8 cellular contexts compared by ENCODE assay signal in genomic region chrX:48522291-48522690, GRCh38. TPM values are rescaled to one million over a fixed set of nuclear protein-coding genes. Genes with fewer than 3 reads are reported as not detected.
A peak's percentile ranks its signal among the peaks of the same experiment; 100 is the strongest.
DNase-seq lines count a peak whose midpoint lies in the region; ATAC-seq, FAIRE-seq and TF ChIP-seq lines count a peak whose summit lies in the region.

No MANE protein-coding gene starts in this region.

- no peaks in the 10 kb centered on the region for H3K9me3 Mint-ChIP-seq in activated naive CD4-positive, alpha-beta T cell treated with anti-CD3 and anti-CD28 coated beads for 36 hours
- H3K9me3 Mint-ChIP-seq in type B pancreatic cell, result no peaks in the 10 kb centered on the region

- BruUV-seq in GM12878 (replicated peaks; lab: Mats Ljungman, UMichigan), result no TSS peak

- peak overlapping the region; percentile 62 for H3K27ac ChIP-seq in GM12878 (ENCODE audit: control insufficient read depth, insufficient read depth)

- TF ChIP-seq POLR2A in GM12878 (IDR thresholded peaks at IDR 0.05; ENCODE audit: low read depth, low read length) (no peak), lower leg skin (IDR thresholded peaks at IDR 0.05) (no peak)

- no peak for TF ChIP-seq EP300 in GM12878 (IDR thresholded peaks at IDR 0.05; ENCODE audit: borderline replicate concordance in 1 of 2, control insufficient read depth in 1 of 2, low read depth in 2 of 2, low read length in 2 of 2)

- no peaks in the 10 kb centered on the region for H3K27me3 ChIP-seq in GM12878 (replicated peaks in 1 of 2; ENCODE audit: control insufficient read depth in 2 of 2, insufficient read depth in 2 of 2, low read length in 1 of 2)

- in situ Hi-C loops in GM12878 (cut with MboI), result no loop called here

- peak overlapping the region; percentile 70 for H3K9ac ChIP-seq in GM12878 (ENCODE audit: control insufficient read depth, insufficient read depth, low read length)

- no peak for FAIRE-seq in GM12878 (lab: Jason Lieb, UNC)

- peaks cover 26% of the 10 kb centered on the region for H3K4me1 Mint-ChIP-seq in activated naive CD4-positive, alpha-beta T cell treated with anti-CD3 and anti-CD28 coated beads for 36 hours (ENCODE audit: low read depth)
- H3K4me1 Mint-ChIP-seq in type B pancreatic cell (ENCODE audit: unreplicated experiment), result no peaks in the 10 kb centered on the region

- peaks cover 7% of the 10 kb centered on the region; the same call in 1 of the 2 replicates for H3K4me1 ChIP-seq in GM12878 (ENCODE audit: control insufficient read depth, insufficient read depth, low read length)

- no peak overlapping the region; the same call in 1 of the 2 replicates for H2AFZ ChIP-seq in GM12878 (ENCODE audit: control insufficient read depth, low read depth, low read length)

- POLR2A ChIA-PET in GM12878 (lab: Charles Lee), result interaction anchor here (0.5 to 2.4 kb wide), 7 partner anchors 14 to 940 kb away, joined by 3 to 15 read pairs (median 3); partner anchors contain the start of genes RBM3 and TBC1D25

- no peaks in the 10 kb centered on the region for H3K27me3 Mint-ChIP-seq in activated naive CD4-positive, alpha-beta T cell treated with anti-CD3 and anti-CD28 coated beads for 36 hours (ENCODE audit: low read depth)
- no peaks in the 10 kb centered on the region for H3K27me3 Mint-ChIP-seq in type B pancreatic cell

- SMC1A ChIA-PET in GM12878 (lab: Charles Lee; ENCODE audit: uncharacterized antibody, unreplicated experiment), result interaction anchor here (1.1 to 2.0 kb wide), 2 partner anchors 14 to 18 kb away, joined by 3 to 11 read pairs; partner anchors contain the start of gene TBC1D25

- no peaks in the 10 kb centered on the region; the same call in 2 of the 3 replicates for H3K9me3 ChIP-seq in GM12878 (replicated peaks; ENCODE audit: control insufficient read depth, insufficient read depth, low read length)

- H3K4me3 Mint-ChIP-seq in activated naive CD4-positive, alpha-beta T cell treated with anti-CD3 and anti-CD28 coated beads for 36 hours, result peak overlapping the region; percentile 90
- H3K4me3 Mint-ChIP-seq in type B pancreatic cell, result peak overlapping the region; percentile 92

- H3K36me3 Mint-ChIP-seq in activated naive CD4-positive, alpha-beta T cell treated with anti-CD3 and anti-CD28 coated beads for 36 hours (ENCODE audit: low read depth), result peaks cover 9% of the 10 kb centered on the region
- H3K36me3 Mint-ChIP-seq in type B pancreatic cell, result peaks cover 4% of the 10 kb centered on the region

- RAD21 ChIA-PET in GM12878 (lab: Charles Lee; ENCODE audit: unreplicated experiment), result interaction anchor here (1.0 to 1.4 kb wide), 2 partner anchors 18 to 52 kb away, joined by 3 to 5 read pairs (median 5); partner anchors contain the start of genes RBM3 and TBC1D25

- intact Hi-C loops in activated naive CD4-positive, alpha-beta T cell treated with anti-CD3 and anti-CD28 coated beads for 36 hours (cut with micrococcal nuclease), result no loop called here
- intact Hi-C loops in GM12878 (cut with micrococcal nuclease; ENCODE audit: unreplicated experiment) (no loop called here), lower leg skin (cut with DNase I; ENCODE audit: low total_unique reads) (no loop called here)

- CTCF ChIA-PET in activated naive CD4-positive, alpha-beta T cell treated with anti-CD3 and anti-CD28 coated beads for 36 hours (lab: Charles Lee), result interaction anchor here (1.0 kb wide), 1 partner anchor 49 kb away, joined by 3 read pairs; no protein-coding TSS in a partner anchor
- CTCF ChIA-PET in GM12878 (lab: Yijun Ruan, JAX), result interaction anchor here (1.5 to 3.2 kb wide), 2 partner anchors 17 to 48 kb away, joined by 3 to 14 read pairs; partner anchors contain the start of gene TBC1D25

- no peaks in the 10 kb centered on the region for H4K20me1 ChIP-seq in GM12878 (ENCODE audit: control insufficient read depth, insufficient read depth)

- H3K27ac Mint-ChIP-seq in activated naive CD4-positive, alpha-beta T cell treated with anti-CD3 and anti-CD28 coated beads for 36 hours, result peak overlapping the region; percentile 98
- H3K27ac Mint-ChIP-seq in type B pancreatic cell, result peak overlapping the region; percentile 87

- TF ChIP-seq CTCF in GM12878 (IDR thresholded peaks at IDR 0.05 in 2 of 3, conservative IDR thresholded peaks at IDR 0.05 in 1 of 3; ENCODE audit: control insufficient read depth in 2 of 3, extremely low read depth in 1 of 3, insufficient read depth in 1 of 3, low read depth in 3 of 3, low read length in 3 of 3) (no peak), lower leg skin (IDR thresholded peaks at IDR 0.05) (no peak), type B pancreatic cell (conservative IDR thresholded peaks at IDR 0.05) (no peak)

- peak overlapping the region; percentile 68 for H3K4me3 ChIP-seq in GM12878
- peak overlapping the region; percentile 30 for H3K4me3 ChIP-seq in lower leg skin (ENCODE audit: low read depth, poor library complexity, severe bottlenecking)

- H3K36me3 ChIP-seq in GM12878 (ENCODE audit: control insufficient read depth in 2 of 2, insufficient read depth in 2 of 2, low read length in 1 of 2), result peaks cover 0 to 2% of the 10 kb centered on the region in 2 experiments; a peak in 2 of 4 replicates

- peak overlapping the region; percentile 80 for H3K4me2 ChIP-seq in GM12878 (ENCODE audit: control insufficient read depth, insufficient read depth)

- 5% methylated on average over 10 of the region's 10 CpGs for WGBS in GM12878 (ENCODE audit: insufficient coverage, insufficient replicate concordance, low lambda C conversion rate, missing lambda C conversion rate)
- WGBS in lower leg skin, 2 donors, result 7 to 41% methylated on average over 5 to 10 of the region's 10 CpGs

- no peak for ATAC-seq in GM12878
- ATAC-seq in GM19023 (IDR thresholded peaks at IDR 0.05; ENCODE audit: unreplicated experiment), result no peak

- H3K79me2 ChIP-seq in GM12878 (ENCODE audit: control insufficient read depth, insufficient read depth, low read length), result peaks cover 19% of the 10 kb centered on the region

- no peak for DNase-seq in activated naive CD4-positive, alpha-beta T cell treated with anti-CD3 and anti-CD28 coated beads for 36 hours
- DNase-seq in activated naive CD4-positive, alpha-beta T cell treated with anti-CD3 and anti-CD28 coated beads, Interleukin-2, amount 50 U/mL, for 16 hours, result no peak
- no peak for DNase-seq in GM12878 (ENCODE audit: low read depth, low spot score)
- DNase-seq in lower leg skin (ENCODE audit: low spot score in 2 of 2), result no peak
- DNase-seq in type B pancreatic cell (ENCODE audit: extremely low spot score, unreplicated experiment), result no peak
- no peak for DNase-seq in SW 1271 (lab: John Stamatoyannopoulos, UW)
- no peak for DNase-seq in NCI-H1417 treated with DMSO at 0.1 percent for 48 hours (lab: John Stamatoyannopoulos, UW)

- no peak for TF ChIP-seq RAD21 in GM12878 (IDR thresholded peaks at IDR 0.05; ENCODE audit: insufficient read depth, low read depth, low read length)

RNA-seq across cellular contexts. Expression of gene EBP, which starts 0.7 kb away (rescaled TPM):
- total RNA-seq in activated naive CD4-positive, alpha-beta T cell treated with anti-CD3 and anti-CD28 coated beads for 36 hours, result 100 to 1,000 TPM; 118 to 123 TPM
- total RNA-seq in GM12878 (2013; cell fraction: nucleolus; rRNA removed), result 38.1 and 42.3 TPM in 2 replicates
- total RNA-seq in GM12878 (2014; rRNA removed), result 159 and 169 TPM in 2 replicates
- 169 and 174 TPM in 2 replicates for total RNA-seq in GM12878 (2014; rRNA removed; fragmentation: Illumina TruSeq; extraction: Trizol)
- 154 and 170 TPM in 2 replicates for total RNA-seq in GM12878 (2021)
- polyA plus RNA-seq in GM12878 (2011; ENCODE audit: low read depth), result 95.3 TPM
- polyA plus RNA-seq in GM12878 (2011; rRNA removed), result 69.5 and 125 TPM in 2 replicates
- polyA plus RNA-seq in GM12878 (2011; cell fraction: cytosol; rRNA removed), result 248 and 252 TPM in 2 replicates
- polyA plus RNA-seq in GM12878 (2011; cell fraction: nucleus; rRNA removed), result 145 and 191 TPM in 2 replicates
- 113 and 128 TPM in 2 replicates for polyA plus RNA-seq in GM12878 (2012)
- 126 and 163 TPM in 2 replicates for polyA plus RNA-seq in GM12878 (2014; fragmentation: Illumina TruSeq; extraction: Trizol)
- 100 to 1,000 TPM; 364 to 628 TPM for polyA plus RNA-seq in GM12878 (2014; fragmentation: Nextera tagmentation; extraction: Ambion mirVana)
- 183 and 185 TPM in 2 replicates for polyA plus RNA-seq in GM12878 (2014; rRNA removed)
- 100 to 1,000 TPM; 242 to 263 TPM for polyA plus RNA-seq in GM12878 (2016; fragmentation: Nextera tagmentation; extraction: Ambion mirVana)
- polyA minus RNA-seq in GM12878 (2011; rRNA and poly(A)+ RNA removed), result 180 and 246 TPM in 2 replicates
- polyA minus RNA-seq in GM12878 (2011; cell fraction: cytosol; rRNA and poly(A)+ RNA removed), result 67.8 and 83.2 TPM in 2 replicates
- polyA minus RNA-seq in GM12878 (2011; cell fraction: nucleus; rRNA and poly(A)+ RNA removed), result 26.2 and 38.9 TPM in 2 replicates
- total RNA-seq in lower leg skin, result 10 to 100 TPM; 43.5 to 87.0 (median 64.1) TPM
- total RNA-seq in type B pancreatic cell (ENCODE audit: low replicate concordance), result 79.8 and 95.9 TPM in 2 replicates

RNA-seq across cellular contexts. Expression of gene PORCN, which starts 13.5 kb away (rescaled TPM):
- 1 to 10 TPM; 5.2 to 5.6 TPM for total RNA-seq in activated naive CD4-positive, alpha-beta T cell treated with anti-CD3 and anti-CD28 coated beads for 36 hours
- 17.6 and 19.7 TPM in 2 replicates for total RNA-seq in GM12878 (2013; cell fraction: nucleolus; rRNA removed)
- total RNA-seq in GM12878 (2014; rRNA removed) (15.2 and 16.6 TPM in 2 replicates), GM12878 (2014; rRNA removed; fragmentation: Illumina TruSeq; extraction: Trizol) (5.7 and 7.9 TPM in 2 replicates), GM12878 (2021) (14.0 and 18.0 TPM in 2 replicates), lower leg skin (10 to 100 TPM; 18.6 to 32.0 (median 23.2) TPM), type B pancreatic cell (ENCODE audit: low replicate concordance) (3.6 and 10.0 TPM in 2 replicates)
- polyA plus RNA-seq in GM12878 (2011; ENCODE audit: low read depth), result 4.8 TPM
- polyA plus RNA-seq in GM12878 (2011; rRNA removed) (5.6 and 12.9 TPM in 2 replicates), GM12878 (2014; fragmentation: Illumina TruSeq; extraction: Trizol) (8.3 and 12.5 TPM in 2 replicates), GM12878 (2014; fragmentation: Nextera tagmentation; extraction: Ambion mirVana) (1 to 10 TPM in 1 of 2 experiments, under 1 TPM in 1; 0.27 to 1.4 TPM), GM12878 (2014; rRNA removed) (17.9 and 19.5 TPM in 2 replicates), GM12878 (2016; fragmentation: Nextera tagmentation; extraction: Ambion mirVana) (10 to 100 TPM; 18.2 to 21.0 TPM)
- polyA plus RNA-seq in GM12878 (2011; cell fraction: cytosol; rRNA removed), result 24.2 and 24.8 TPM in 2 replicates
- 53.9 and 63.7 TPM in 2 replicates for polyA plus RNA-seq in GM12878 (2011; cell fraction: nucleus; rRNA removed)
- polyA plus RNA-seq in GM12878 (2012), result 11.5 and 11.7 TPM in 2 replicates
- polyA minus RNA-seq in GM12878 (2011; rRNA and poly(A)+ RNA removed), result 14.8 and 21.4 TPM in 2 replicates
- polyA minus RNA-seq in GM12878 (2011; cell fraction: cytosol; rRNA and poly(A)+ RNA removed), result 3.5 and 7.5 TPM in 2 replicates
- polyA minus RNA-seq in GM12878 (2011; cell fraction: nucleus; rRNA and poly(A)+ RNA removed), result 13.5 and 19.2 TPM in 2 replicates

RNA-seq across cellular contexts. Expression of gene TBC1D25, which starts 17.2 kb away (rescaled TPM):
- total RNA-seq in activated naive CD4-positive, alpha-beta T cell treated with anti-CD3 and anti-CD28 coated beads for 36 hours, result 10 to 100 TPM; 10.6 to 11.1 TPM
- total RNA-seq in GM12878 (2013; cell fraction: nucleolus; rRNA removed), result 12.4 and 13.6 TPM in 2 replicates
- total RNA-seq in GM12878 (2014; rRNA removed) (8.0 and 8.3 TPM in 2 replicates), GM12878 (2014; rRNA removed; fragmentation: Illumina TruSeq; extraction: Trizol) (2.0 and 2.7 TPM in 2 replicates), GM12878 (2021) (17.3 and 20.6 TPM in 2 replicates), lower leg skin (10 to 100 TPM; 11.6 to 43.8 (median 16.2) TPM), type B pancreatic cell (ENCODE audit: low replicate concordance) (10.6 and 12.8 TPM in 2 replicates)
- polyA plus RNA-seq in GM12878 (2011; ENCODE audit: low read depth), result 9.3 TPM
- polyA plus RNA-seq in GM12878 (2011; rRNA removed) (3.6 and 9.6 TPM in 2 replicates), GM12878 (2014; fragmentation: Illumina TruSeq; extraction: Trizol) (7.0 and 10.4 TPM in 2 replicates), GM12878 (2014; fragmentation: Nextera tagmentation; extraction: Ambion mirVana) (1 to 10 TPM in 1 of 2 experiments, under 1 TPM in 1; 0.79 to 2.3 TPM), GM12878 (2014; rRNA removed) (13.5 and 13.8 TPM in 2 replicates), GM12878 (2016; fragmentation: Nextera tagmentation; extraction: Ambion mirVana) (10 to 100 TPM; 11.3 to 11.6 TPM)
- polyA plus RNA-seq in GM12878 (2011; cell fraction: cytosol; rRNA removed), result 14.6 and 15.2 TPM in 2 replicates
- 23.3 and 30.6 TPM in 2 replicates for polyA plus RNA-seq in GM12878 (2011; cell fraction: nucleus; rRNA removed)
- 18.8 and 19.5 TPM in 2 replicates for polyA plus RNA-seq in GM12878 (2012)
- polyA minus RNA-seq in GM12878 (2011; rRNA and poly(A)+ RNA removed), result 9.7 and 12.3 TPM in 2 replicates
- 3.1 and 5.7 TPM in 2 replicates for polyA minus RNA-seq in GM12878 (2011; cell fraction: cytosol; rRNA and poly(A)+ RNA removed)
- 4.8 and 8.2 TPM in 2 replicates for polyA minus RNA-seq in GM12878 (2011; cell fraction: nucleus; rRNA and poly(A)+ RNA removed)

RNA-seq across cellular contexts. Expression of gene FTSJ1, which starts 46.3 kb away (rescaled TPM):
- total RNA-seq in activated naive CD4-positive, alpha-beta T cell treated with anti-CD3 and anti-CD28 coated beads for 36 hours, result 10 to 100 TPM; 66.2 to 66.8 TPM
- 20.9 and 25.4 TPM in 2 replicates for total RNA-seq in GM12878 (2013; cell fraction: nucleolus; rRNA removed)
- 86.0 and 87.8 TPM in 2 replicates for total RNA-seq in GM12878 (2014; rRNA removed)
- 46.9 and 58.3 TPM in 2 replicates for total RNA-seq in GM12878 (2014; rRNA removed; fragmentation: Illumina TruSeq; extraction: Trizol)
- total RNA-seq in GM12878 (2021), result 57.4 and 60.7 TPM in 2 replicates
- polyA plus RNA-seq in GM12878 (2011; ENCODE audit: low read depth), result 30.9 TPM
- 25.2 and 31.0 TPM in 2 replicates for polyA plus RNA-seq in GM12878 (2011; rRNA removed)
- 46.7 and 55.0 TPM in 2 replicates for polyA plus RNA-seq in GM12878 (2011; cell fraction: cytosol; rRNA removed)
- 69.8 and 78.7 TPM in 2 replicates for polyA plus RNA-seq in GM12878 (2011; cell fraction: nucleus; rRNA removed)
- 41.7 and 42.2 TPM in 2 replicates for polyA plus RNA-seq in GM12878 (2012)
- 32.6 and 46.5 TPM in 2 replicates for polyA plus RNA-seq in GM12878 (2014; fragmentation: Illumina TruSeq; extraction: Trizol)
- polyA plus RNA-seq in GM12878 (2014; fragmentation: Nextera tagmentation; extraction: Ambion mirVana), result 10 to 100 TPM in 1 of 2 experiments, 1 to 10 TPM in 1; 8.8 to 18.2 TPM
- polyA plus RNA-seq in GM12878 (2014; rRNA removed), result 67.8 and 68.8 TPM in 2 replicates
- polyA plus RNA-seq in GM12878 (2016; fragmentation: Nextera tagmentation; extraction: Ambion mirVana), result 10 to 100 TPM; 74.9 to 86.9 TPM
- 20.2 and 35.4 TPM in 2 replicates for polyA minus RNA-seq in GM12878 (2011; rRNA and poly(A)+ RNA removed)
- polyA minus RNA-seq in GM12878 (2011; cell fraction: cytosol; rRNA and poly(A)+ RNA removed), result 13.9 and 16.3 TPM in 2 replicates
- polyA minus RNA-seq in GM12878 (2011; cell fraction: nucleus; rRNA and poly(A)+ RNA removed), result 13.5 and 19.6 TPM in 2 replicates
- 10 to 100 TPM; 29.8 to 46.4 (median 42.2) TPM for total RNA-seq in lower leg skin
- 35.3 and 46.4 TPM in 2 replicates for total RNA-seq in type B pancreatic cell (ENCODE audit: low replicate concordance)

RNA-seq across cellular contexts. Expression of gene RBM3, which starts 52.0 kb away (rescaled TPM):
- total RNA-seq in activated naive CD4-positive, alpha-beta T cell treated with anti-CD3 and anti-CD28 coated beads for 36 hours, result 100 to 1,000 TPM; 139 to 143 TPM
- 140 and 144 TPM in 2 replicates for total RNA-seq in GM12878 (2013; cell fraction: nucleolus; rRNA removed)
- total RNA-seq in GM12878 (2014; rRNA removed) (330 and 346 TPM in 2 replicates), GM12878 (2014; rRNA removed; fragmentation: Illumina TruSeq; extraction: Trizol) (398 and 417 TPM in 2 replicates), GM12878 (2021) (269 and 304 TPM in 2 replicates), lower leg skin (100 to 1,000 TPM; 162 to 207 (median 198) TPM), type B pancreatic cell (ENCODE audit: low replicate concordance) (131 and 178 TPM in 2 replicates)
- 227 TPM for polyA plus RNA-seq in GM12878 (2011; ENCODE audit: low read depth)
- polyA plus RNA-seq in GM12878 (2011; rRNA removed) (174 and 221 TPM in 2 replicates), GM12878 (2014; fragmentation: Illumina TruSeq; extraction: Trizol) (435 and 467 TPM in 2 replicates), GM12878 (2014; fragmentation: Nextera tagmentation; extraction: Ambion mirVana) (100 to 1,000 TPM; 170 to 179 TPM), GM12878 (2014; rRNA removed) (385 and 405 TPM in 2 replicates), GM12878 (2016; fragmentation: Nextera tagmentation; extraction: Ambion mirVana) (100 to 1,000 TPM; 209 to 213 TPM)
- 116 and 147 TPM in 2 replicates for polyA plus RNA-seq in GM12878 (2011; cell fraction: cytosol; rRNA removed)
- polyA plus RNA-seq in GM12878 (2011; cell fraction: nucleus; rRNA removed), result 135 and 166 TPM in 2 replicates
- 207 and 257 TPM in 2 replicates for polyA plus RNA-seq in GM12878 (2012)
- 171 and 172 TPM in 2 replicates for polyA minus RNA-seq in GM12878 (2011; rRNA and poly(A)+ RNA removed)
- polyA minus RNA-seq in GM12878 (2011; cell fraction: cytosol; rRNA and poly(A)+ RNA removed), result 49.4 and 51.5 TPM in 2 replicates
- 75.9 and 125 TPM in 2 replicates for polyA minus RNA-seq in GM12878 (2011; cell fraction: nucleus; rRNA and poly(A)+ RNA removed)
